11 cellular contexts compared by ENCODE assay signal in the genomic region with DNA sequence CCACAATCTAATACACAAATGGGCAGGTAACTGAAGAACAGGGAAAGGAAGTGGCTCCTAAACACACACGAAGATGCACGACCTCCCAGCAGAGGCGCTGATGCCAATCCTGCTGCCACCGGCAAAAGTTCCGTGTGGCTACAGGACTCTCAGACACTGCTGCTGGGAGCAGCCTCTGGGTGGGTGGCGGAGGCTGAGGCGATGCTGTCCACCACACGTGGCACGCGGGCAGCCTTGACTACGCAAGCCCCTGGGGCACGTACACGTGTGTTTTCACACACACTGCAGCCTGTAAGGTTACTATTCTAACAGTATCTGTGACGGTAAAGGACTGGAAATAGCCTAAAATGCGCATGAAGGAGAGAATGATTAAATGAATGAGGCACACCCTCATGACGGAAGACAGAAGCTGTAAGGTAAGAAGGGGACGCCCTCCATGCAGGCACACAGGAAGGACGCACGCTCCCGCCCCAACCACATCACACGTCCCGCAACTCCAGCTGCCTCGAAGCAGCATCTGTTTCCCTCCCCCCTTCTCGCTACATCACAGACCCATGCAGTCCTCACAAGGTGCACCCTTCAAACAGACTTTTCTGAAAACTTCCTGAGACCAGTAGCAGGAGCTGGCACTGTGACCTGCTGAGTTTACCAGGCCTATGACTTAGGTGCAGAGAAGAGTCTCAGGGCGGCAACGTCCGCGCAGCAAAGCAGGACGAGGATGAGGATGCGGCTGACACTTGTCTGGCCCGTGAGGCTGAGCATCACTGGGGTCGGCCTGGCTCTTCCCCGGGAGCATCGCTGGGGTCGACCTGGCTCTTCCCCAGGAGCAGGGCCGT. TPM values are rescaled to one million over a fixed set of nuclear protein-coding genes. Genes with fewer than 3 reads are reported as not detected.
DNase-seq lines count a peak whose midpoint lies in the region; ATAC-seq and TF ChIP-seq lines count a peak whose summit lies in the region.
"Had no signal": no experiment of that assay in that cellular context is flagged by ENCODE, and none has a peak within 500 bp of the region (broad histone marks: within the 10 kb centered on the region; RNA-seq: fewer than 3 reads in every experiment).

No MANE protein-coding gene starts in this region.

- H3K27ac ChIP-seq in osteoblast (ENCODE audit: low read depth, low read length): no peak overlapping the region
- H3K27ac ChIP-seq: WERI-Rb-1 had no signal

- intact Hi-C loops in MCF 10A (cut with micrococcal nuclease): no loop called here

- no peak for ATAC-seq in esophagus mucosa

- H3K4me3 Mint-ChIP-seq in MCF 10A (ENCODE audit: unreplicated experiment): no peak overlapping the region
- H3K4me3 Mint-ChIP-seq: nephron had no signal

- DNase-seq in H7 (peak; percentile 45), MCF 10A (ENCODE audit: unreplicated experiment) (no peak), osteoblast (ENCODE audit: insufficient read length, low spot score, missing footprints) (no peak), retina (no peak)
- peak; percentile 59 to 90 for DNase-seq in activated CD8-positive, alpha-beta memory T cell treated with anti-CD3 and anti-CD28 coated beads for 1 hour (ENCODE audit: extremely low read depth in 1 of 2, low read depth in 1 of 2)
- DNase-seq in activated naive CD8-positive, alpha-beta T cell treated with anti-CD3 and anti-CD28 coated beads, Interleukin-2, amount 50 U/mL, for 16 hours (ENCODE audit: low read depth, low spot score): peak; percentile 37
- DNase-seq in stimulated activated CD4-positive, alpha-beta T cell treated with anti-CD3 and anti-CD28 coated beads, TNF-alpha, amount 100 ng/mL, for 24 hours (ENCODE audit: low read depth in 3 of 3): peak; percentile 31 to 67 (median 43)
- DNase-seq: MV-4-11, WERI-Rb-1 had no signal

- H3K36me3 ChIP-seq in H7 (replicated peaks; ENCODE audit: control insufficient read depth, insufficient read depth, low read length): no peaks in the 10 kb centered on the region
- H3K36me3 ChIP-seq in osteoblast (ENCODE audit: insufficient read depth, low read length): peaks cover 3% of the 10 kb centered on the region

- peaks cover 34% of the 10 kb centered on the region for H3K36me3 Mint-ChIP-seq in MCF 10A (ENCODE audit: insufficient read depth, unreplicated experiment)

- no TSS peak for BruUV-seq in MCF 10A (replicated peaks; lab: Mats Ljungman, UMichigan)

- no peaks in the 10 kb centered on the region for H3K27me3 ChIP-seq in H7 (ENCODE audit: control insufficient read depth, insufficient read depth, low read length)
- H3K27me3 ChIP-seq in osteoblast (ENCODE audit: insufficient read depth, low read length): no peaks in the 10 kb centered on the region

- H4K20me1 ChIP-seq in osteoblast (ENCODE audit: insufficient read depth, low read length): no peaks in the 10 kb centered on the region

- H3K4me1 ChIP-seq in osteoblast (ENCODE audit: insufficient read depth, low read length): no peaks in the 10 kb centered on the region

- no peak overlapping the region for H2AFZ ChIP-seq in osteoblast (ENCODE audit: low read length)

- no peak for TF ChIP-seq CTCF in MCF 10A (IDR thresholded peaks at IDR 0.05; ENCODE audit: unreplicated experiment)
- TF ChIP-seq CTCF in osteoblast (IDR thresholded peaks at IDR 0.05; ENCODE audit: extremely low read depth, low read depth, low read length): no peak

- H3K4me1 Mint-ChIP-seq in MCF 10A (ENCODE audit: insufficient read depth, unreplicated experiment): no peaks in the 10 kb centered on the region

- H3K79me2 ChIP-seq in osteoblast (ENCODE audit: insufficient read depth, low read length): no peaks in the 10 kb centered on the region

- POLR2A ChIA-PET in MCF 10A (lab: Yijun Ruan, JAX): no interaction called here

- no peak overlapping the region for H3K4me2 ChIP-seq in osteoblast (ENCODE audit: insufficient read depth, low read length)

- no peaks in the 10 kb centered on the region for H3K27me3 Mint-ChIP-seq in MCF 10A (ENCODE audit: insufficient read depth, unreplicated experiment)

- H3K27ac Mint-ChIP-seq in MCF 10A (ENCODE audit: low read depth, unreplicated experiment): no peak overlapping the region
- H3K27ac Mint-ChIP-seq: nephron had no signal

- H3K4me3 ChIP-seq in H7 (ENCODE audit: insufficient read depth, low read depth, low read length): no peak overlapping the region
- no peak overlapping the region for H3K4me3 ChIP-seq in osteoblast (ENCODE audit: insufficient read depth, low read length)

- H3K9me3 Mint-ChIP-seq in MCF 10A (ENCODE audit: unreplicated experiment): no peaks in the 10 kb centered on the region
- H3K9me3 Mint-ChIP-seq: nephron had no signal

- CTCF ChIA-PET in MCF 10A (lab: Yijun Ruan, JAX): interaction anchor here (1.2 kb wide), 1 partner anchor 20 kb away, joined by 3 read pairs; no protein-coding TSS in a partner anchor

- H3K9me3 ChIP-seq in osteoblast (ENCODE audit: low read depth, low read length): no peaks in the 10 kb centered on the region

RNA-seq across cellular contexts. Expression of a gene that starts 28.7 kb away (rescaled TPM):
- total RNA-seq in H7 (2014; rRNA removed; shearing (Covaris generic)): 201 and 257 TPM in 2 replicates
- 352 TPM for total RNA-seq in esophagus mucosa
- 114 and 120 TPM in 2 replicates for total RNA-seq in MCF 10A (2022)
- total RNA-seq in osteoblast: 120 and 142 TPM in 2 replicates

Comparison
In these comparisons a context has a peak if more than half of its experiments do, and no peak if none do; other contexts are left out.
1. DNase-seq: peak in H7 (single experiment), activated CD8-positive, alpha-beta memory T cell treated with anti-CD3 and anti-CD28 coated beads for 1 hour (2 of 2), activated naive CD8-positive, alpha-beta T cell treated with anti-CD3 and anti-CD28 coated beads, Interleukin-2, amount 50 U/mL, for 16 hours (single experiment) and stimulated activated CD4-positive, alpha-beta T cell treated with anti-CD3 and anti-CD28 coated beads, TNF-alpha, amount 100 ng/mL, for 24 hours (3 of 3); none in MCF 10A (single experiment), osteoblast (single experiment) and retina (single experiment).